Comparison of ENCODE assay signal across 1 cellular context in the genomic region with DNA sequence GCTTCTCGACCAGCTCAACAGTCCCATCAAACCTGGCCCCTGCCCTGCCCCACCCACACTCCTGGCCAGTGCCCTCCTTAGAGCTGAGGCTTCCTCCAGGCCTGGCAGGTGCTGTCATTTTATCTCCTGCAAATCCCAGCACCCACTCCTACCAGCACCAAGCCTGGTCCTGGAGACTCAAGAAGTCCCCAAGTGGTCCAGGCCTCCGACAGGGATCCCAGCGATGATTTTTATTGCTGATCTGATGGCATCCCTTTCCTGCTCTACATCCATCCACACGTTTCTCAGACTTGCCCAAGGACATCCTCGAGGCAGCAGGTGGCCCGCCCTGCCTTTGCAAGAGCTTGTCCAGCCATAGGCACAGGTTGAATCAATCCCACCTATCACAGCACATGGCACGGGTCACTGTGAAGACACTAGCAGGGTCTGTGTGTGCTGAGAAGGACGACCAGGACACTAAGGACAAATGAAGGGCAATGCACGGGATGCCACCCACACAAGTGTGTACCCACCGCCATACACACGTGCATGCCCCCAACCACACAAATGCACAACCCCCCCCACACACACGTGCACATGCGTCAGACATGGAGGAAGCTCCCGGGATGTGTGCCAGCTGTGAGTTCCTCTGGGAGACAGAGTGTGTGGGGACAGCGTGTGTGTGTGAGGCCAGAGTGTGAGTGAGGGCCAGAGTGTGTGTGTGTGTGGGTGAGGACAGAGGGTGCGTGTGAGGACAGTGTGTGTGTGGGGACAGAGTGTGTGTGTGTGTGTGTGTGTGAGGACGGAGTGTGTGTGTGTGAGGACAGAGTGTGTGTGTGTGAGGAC.
TF ChIP-seq lines count a peak whose summit lies in the region.

No MANE protein-coding gene starts in this region.

TF ChIP-seq in IMR-90, 13 proteins besides CTCF, POLR2A, EP300 and RAD21:
- TF ChIP-seq RFX5 (IDR thresholded peaks at IDR 0.05; ENCODE audit: low read depth, low read length): no peak
- TF ChIP-seq, protein P1, sequence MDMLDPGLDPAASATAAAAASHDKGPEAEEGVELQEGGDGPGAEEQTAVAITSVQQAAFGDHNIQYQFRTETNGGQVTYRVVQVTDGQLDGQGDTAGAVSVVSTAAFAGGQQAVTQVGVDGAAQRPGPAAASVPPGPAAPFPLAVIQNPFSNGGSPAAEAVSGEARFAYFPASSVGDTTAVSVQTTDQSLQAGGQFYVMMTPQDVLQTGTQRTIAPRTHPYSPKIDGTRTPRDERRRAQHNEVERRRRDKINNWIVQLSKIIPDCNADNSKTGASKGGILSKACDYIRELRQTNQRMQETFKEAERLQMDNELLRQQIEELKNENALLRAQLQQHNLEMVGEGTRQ (IDR thresholded peaks at IDR 0.05; ENCODE audit: low read depth, low read length): peak; percentile 36; the same call in 1 of the 2 replicates
- TF ChIP-seq, protein P2, sequence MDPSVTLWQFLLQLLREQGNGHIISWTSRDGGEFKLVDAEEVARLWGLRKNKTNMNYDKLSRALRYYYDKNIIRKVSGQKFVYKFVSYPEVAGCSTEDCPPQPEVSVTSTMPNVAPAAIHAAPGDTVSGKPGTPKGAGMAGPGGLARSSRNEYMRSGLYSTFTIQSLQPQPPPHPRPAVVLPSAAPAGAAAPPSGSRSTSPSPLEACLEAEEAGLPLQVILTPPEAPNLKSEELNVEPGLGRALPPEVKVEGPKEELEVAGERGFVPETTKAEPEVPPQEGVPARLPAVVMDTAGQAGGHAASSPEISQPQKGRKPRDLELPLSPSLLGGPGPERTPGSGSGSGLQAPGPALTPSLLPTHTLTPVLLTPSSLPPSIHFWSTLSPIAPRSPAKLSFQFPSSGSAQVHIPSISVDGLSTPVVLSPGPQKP (IDR thresholded peaks at IDR 0.05; ENCODE audit: borderline replicate concordance, low read depth, low read length): no peak
- TF ChIP-seq RCOR1 (IDR thresholded peaks at IDR 0.05; ENCODE audit: insufficient replicate concordance, low read length): no peak
- peak; percentile 73; the same call in 1 of the 2 replicates for TF ChIP-seq MXI1 (IDR thresholded peaks at IDR 0.05; ENCODE audit: borderline replicate concordance, low read depth, low read length)
- peak; percentile 95 for TF ChIP-seq BHLHE40 (IDR thresholded peaks at IDR 0.05; ENCODE audit: low read depth, low read length)
- no peak for TF ChIP-seq MAFK (IDR thresholded peaks at IDR 0.05; ENCODE audit: low read depth, low read length)
- TF ChIP-seq CHD1 (IDR thresholded peaks at IDR 0.05; ENCODE audit: low read depth, low read length): no peak
